ENCODE assay signal across 11 cellular contexts in the genomic region with DNA sequence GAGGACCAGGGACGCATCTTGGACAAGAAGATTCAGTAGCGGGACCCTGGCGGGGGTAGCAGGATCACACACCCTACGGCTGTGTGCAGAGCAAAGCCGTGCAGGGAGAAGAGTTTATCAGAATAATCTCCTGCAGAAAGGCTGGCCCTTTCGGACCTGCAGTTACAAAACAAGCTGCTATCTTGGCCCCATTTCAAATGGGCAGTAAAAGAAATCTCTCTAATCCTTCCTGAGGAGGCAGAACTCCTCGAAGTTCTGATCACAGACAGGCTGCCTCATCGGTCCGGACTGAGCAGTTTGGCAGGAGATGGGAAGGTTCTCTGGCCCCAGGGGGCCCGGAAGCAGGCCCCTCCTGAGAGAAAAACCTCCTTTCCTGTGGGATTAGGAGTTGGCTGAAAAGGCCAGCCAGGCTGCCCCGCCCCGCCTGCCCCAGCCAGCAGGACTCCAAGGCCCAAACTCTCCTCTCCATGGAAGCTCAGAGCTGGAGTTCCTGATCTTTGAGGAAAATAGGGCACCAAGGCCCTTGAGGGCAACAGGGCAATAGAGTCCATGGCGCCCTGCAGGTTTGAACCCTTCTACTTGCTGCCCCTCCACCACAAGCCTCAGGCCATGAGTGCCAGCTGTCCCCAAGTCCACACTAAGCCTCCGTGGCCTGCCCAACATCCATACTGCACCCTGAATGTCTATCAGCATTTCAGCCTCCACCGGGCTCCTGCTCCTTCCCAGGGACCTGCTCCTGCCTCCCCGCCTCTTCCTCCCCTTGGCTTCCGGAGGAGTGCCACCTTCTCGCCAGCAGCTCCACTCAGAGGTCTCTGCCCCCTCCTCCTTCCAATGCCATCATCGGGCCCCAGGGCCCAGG.
A peak's percentile ranks its signal among the peaks of the same experiment; 100 is the strongest.
DNase-seq lines count a peak whose midpoint lies in the region; ATAC-seq and TF ChIP-seq lines count a peak whose summit lies in the region.
"Had no signal": no experiment of that assay in that cellular context is flagged by ENCODE, and none has a peak within 500 bp of the region (broad histone marks: within the 10 kb centered on the region; RNA-seq: fewer than 3 reads in every experiment).

No MANE protein-coding gene starts in this region.

- WGBS in thyroid gland, 2 donors = 42 to 54% methylated on average over 17 to 19 of the region's 19 CpGs

- H3K4me1 Mint-ChIP-seq in activated naive CD8-positive, alpha-beta T cell treated with anti-CD3 and anti-CD28 coated beads, Interleukin-2, amount 10 ng/mL, durations not matched to agents 7 days and 5 days = peaks cover 51% of the 10 kb centered on the region
- H3K4me1 Mint-ChIP-seq in activated naive CD8-positive, alpha-beta T cell treated with anti-CD3 and anti-CD28 coated beads, Interleukin-2, amount 50 U/mL, for 24 hours = peaks cover 12% of the 10 kb centered on the region

- no peak overlapping the region for H3K4me3 ChIP-seq in thyroid gland (replicated peaks in 1 of 3)

- no peaks in the 10 kb centered on the region for H3K27me3 Mint-ChIP-seq in activated naive CD8-positive, alpha-beta T cell treated with anti-CD3 and anti-CD28 coated beads, Interleukin-2, amount 10 ng/mL, durations not matched to agents 7 days and 5 days
- no peaks in the 10 kb centered on the region for H3K27me3 Mint-ChIP-seq in activated naive CD8-positive, alpha-beta T cell treated with anti-CD3 and anti-CD28 coated beads, Interleukin-2, amount 50 U/mL, for 24 hours

- no peaks in the 10 kb centered on the region for H3K36me3 ChIP-seq in thyroid gland

- no peaks in the 10 kb centered on the region for H3K9me3 ChIP-seq in thyroid gland

- no peaks in the 10 kb centered on the region for H3K27me3 ChIP-seq in layer of hippocampus (ENCODE audit: control insufficient read depth, insufficient read depth, low read length)
- no peaks in the 10 kb centered on the region for H3K27me3 ChIP-seq in thyroid gland

- H3K9me3 Mint-ChIP-seq in activated naive CD8-positive, alpha-beta T cell treated with anti-CD3 and anti-CD28 coated beads, Interleukin-2, amount 10 ng/mL, durations not matched to agents 7 days and 5 days = no peaks in the 10 kb centered on the region
- H3K9me3 Mint-ChIP-seq in activated naive CD8-positive, alpha-beta T cell treated with anti-CD3 and anti-CD28 coated beads, Interleukin-2, amount 50 U/mL, for 24 hours = no peaks in the 10 kb centered on the region

- H3K4me3 Mint-ChIP-seq in activated naive CD8-positive, alpha-beta T cell treated with anti-CD3 and anti-CD28 coated beads, Interleukin-2, amount 10 ng/mL, durations not matched to agents 7 days and 5 days = no peak overlapping the region
- H3K4me3 Mint-ChIP-seq in activated naive CD8-positive, alpha-beta T cell treated with anti-CD3 and anti-CD28 coated beads, Interleukin-2, amount 50 U/mL, for 24 hours = no peak overlapping the region

- no peak for ATAC-seq in activated naive CD8-positive, alpha-beta T cell treated with anti-CD3 and anti-CD28 coated beads, Interleukin-2, amount 10 ng/mL, durations not matched to agents 7 days and 5 days (ENCODE audit: low read depth)
- no peak for ATAC-seq in activated naive CD8-positive, alpha-beta T cell treated with anti-CD3 and anti-CD28 coated beads, Interleukin-2, amount 50 U/mL, for 24 hours
- ATAC-seq in HG02798 (IDR thresholded peaks at IDR 0.05; ENCODE audit: poor library complexity, unreplicated experiment) = no peak
- no peak for ATAC-seq in GM21576 (IDR thresholded peaks at IDR 0.05; ENCODE audit: unreplicated experiment)

- intact Hi-C loops in thyroid gland (cut with DNase I) = no loop called here

- no peak for TF ChIP-seq POLR2A in thyroid gland (IDR thresholded peaks at IDR 0.05)

- H3K4me1 ChIP-seq in thyroid gland = peaks cover 38 to 58% of the 10 kb centered on the region in 2 donors

- H3K36me3 Mint-ChIP-seq in activated naive CD8-positive, alpha-beta T cell treated with anti-CD3 and anti-CD28 coated beads, Interleukin-2, amount 10 ng/mL, durations not matched to agents 7 days and 5 days = peaks cover 61% of the 10 kb centered on the region
- H3K36me3 Mint-ChIP-seq in activated naive CD8-positive, alpha-beta T cell treated with anti-CD3 and anti-CD28 coated beads, Interleukin-2, amount 50 U/mL, for 24 hours (ENCODE audit: low read depth) = peaks cover 28% of the 10 kb centered on the region

- H3K27ac ChIP-seq in layer of hippocampus (ENCODE audit: low read depth, low read length) = peak overlapping the region; percentile 13
- peak overlapping the region; percentile 25 to 51 (median 31) for H3K27ac ChIP-seq in thyroid gland

- POLR2A ChIA-PET in activated naive CD8-positive, alpha-beta T cell treated with anti-CD3 and anti-CD28 coated beads, Interleukin-2, amount 10 ng/mL, durations not matched to agents 7 days and 5 days (lab: Charles Lee) = no interaction called here

- no peak for DNase-seq in activated naive CD8-positive, alpha-beta T cell treated with anti-CD3 and anti-CD28 coated beads, Interleukin-2, amount 10 ng/mL, durations not matched to agents 7 days and 5 days
- no peak for DNase-seq in activated naive CD8-positive, alpha-beta T cell treated with anti-CD3 and anti-CD28 coated beads, Interleukin-2, amount 50 U/mL, for 24 hours
- DNase-seq in astrocyte of the hippocampus (ENCODE audit: low read depth, low spot score) = peak; percentile 55
- peak; percentile 33 to 35 for DNase-seq in thyroid gland
- DNase-seq in cerebellum (ENCODE audit: low spot score) = no peak
- DNase-seq: activated CD8-positive, alpha-beta memory T cell treated with anti-CD3 and anti-CD28 coated beads, Interleukin-2, amount 50 U/mL, for 48 hours; C1 segment of cervical spinal cord; stimulated activated CD4-positive, alpha-beta T cell treated with anti-CD3 and anti-CD28 coated beads, Interleukin-15, amount 100 ng/mL, for 24 hours had no signal

- H3K27ac Mint-ChIP-seq in activated naive CD8-positive, alpha-beta T cell treated with anti-CD3 and anti-CD28 coated beads, Interleukin-2, amount 10 ng/mL, durations not matched to agents 7 days and 5 days = peak overlapping the region; percentile 75
- H3K27ac Mint-ChIP-seq in activated naive CD8-positive, alpha-beta T cell treated with anti-CD3 and anti-CD28 coated beads, Interleukin-2, amount 50 U/mL, for 24 hours = no peak overlapping the region

- no peak for TF ChIP-seq CTCF in thyroid gland (IDR thresholded peaks at IDR 0.05)

Comparison
In these comparisons a context has a peak if more than half of its experiments do, and no peak if none do; other contexts are left out.
1. DNase-seq: peak in astrocyte of the hippocampus (single experiment) and thyroid gland (2 of 2); none in activated naive CD8-positive, alpha-beta T cell treated with anti-CD3 and anti-CD28 coated beads, Interleukin-2, amount 10 ng/mL, durations not matched to agents 7 days and 5 days (single experiment), activated naive CD8-positive, alpha-beta T cell treated with anti-CD3 and anti-CD28 coated beads, Interleukin-2, amount 50 U/mL, for 24 hours (single experiment) and cerebellum (single experiment).